In genomic region chr2:207156045-207156444, GRCh38 we compare ENCODE assay signal across 13 cellular contexts. TPM values are rescaled to one million over a fixed set of nuclear protein-coding genes. Genes with fewer than 3 reads are reported as not detected.
DNase-seq lines count a peak whose midpoint lies in the region; ATAC-seq lines count a peak whose summit lies in the region.
"Had no signal": no experiment of that assay in that cellular context is flagged by ENCODE, and none has a peak within 500 bp of the region (broad histone marks: within the 10 kb centered on the region; RNA-seq: fewer than 3 reads in every experiment).

No MANE protein-coding gene starts in this region.

- peaks cover 77% of the 10 kb centered on the region for H3K4me1 Mint-ChIP-seq in activated CD4-positive, alpha-beta T cell treated with anti-CD3 and anti-CD28 coated beads for 36 hours
- H3K4me1 Mint-ChIP-seq in activated CD8-positive, alpha-beta T cell treated with anti-CD3 and anti-CD28 coated beads, Interleukin-2, amount 10 ng/mL, durations not matched to agents 7 days and 5 days (ENCODE audit: low read depth): peaks cover 60% of the 10 kb centered on the region
- H3K4me1 Mint-ChIP-seq in immature natural killer cell: peaks cover 58 to 73% of the 10 kb centered on the region in 2 donors
- H3K4me1 Mint-ChIP-seq in stimulated activated naive CD8-positive, alpha-beta T cell treated with anti-CD3 and anti-CD28 coated beads, Interleukin-15, amount 100 ng/mL, for 72 hours: peaks cover 90% of the 10 kb centered on the region

- CTCF ChIA-PET in activated CD4-positive, alpha-beta T cell treated with anti-CD3 and anti-CD28 coated beads for 36 hours (lab: Charles Lee): interaction anchor here (0.7 to 2.4 kb wide), 9 partner anchors 9 to 1293 kb away, joined by 3 to 13 read pairs (median 4); no protein-coding TSS in a partner anchor
- CTCF ChIA-PET in activated CD8-positive, alpha-beta T cell treated with anti-CD3 and anti-CD28 coated beads, Interleukin-2, amount 10 ng/mL, durations not matched to agents 7 days and 5 days (lab: Charles Lee): interaction anchor here (1.0 to 5.3 kb wide), 8 partner anchors 8 to 356 kb away, joined by 3 to 46 read pairs (median 3); no protein-coding TSS in a partner anchor

- no peak overlapping the region for H3K4me3 Mint-ChIP-seq in activated CD4-positive, alpha-beta T cell treated with anti-CD3 and anti-CD28 coated beads for 36 hours
- H3K4me3 Mint-ChIP-seq in activated CD8-positive, alpha-beta T cell treated with anti-CD3 and anti-CD28 coated beads, Interleukin-2, amount 10 ng/mL, durations not matched to agents 7 days and 5 days: peak overlapping the region; percentile 13
- peak overlapping the region; percentile 70 to 87 (median 72) for H3K4me3 Mint-ChIP-seq in immature natural killer cell
- peak overlapping the region; percentile 40 to 57 for H3K4me3 Mint-ChIP-seq in stimulated activated naive CD8-positive, alpha-beta T cell treated with anti-CD3 and anti-CD28 coated beads, Interleukin-15, amount 100 ng/mL, for 72 hours

- no peaks in the 10 kb centered on the region for H3K27me3 Mint-ChIP-seq in activated CD4-positive, alpha-beta T cell treated with anti-CD3 and anti-CD28 coated beads for 36 hours
- no peaks in the 10 kb centered on the region for H3K27me3 Mint-ChIP-seq in activated CD8-positive, alpha-beta T cell treated with anti-CD3 and anti-CD28 coated beads, Interleukin-2, amount 10 ng/mL, durations not matched to agents 7 days and 5 days (ENCODE audit: low read depth)
- peaks cover 0 to 1% (median 0%) of the 10 kb centered on the region in 3 donors for H3K27me3 Mint-ChIP-seq in immature natural killer cell (ENCODE audit: low read depth in 3 of 3)
- no peaks in the 10 kb centered on the region for H3K27me3 Mint-ChIP-seq in stimulated activated naive CD8-positive, alpha-beta T cell treated with anti-CD3 and anti-CD28 coated beads, Interleukin-15, amount 100 ng/mL, for 72 hours

- peak; percentile 47 for DNase-seq in activated CD4-positive, alpha-beta T cell treated with anti-CD3 and anti-CD28 coated beads for 36 hours
- no peak for DNase-seq in activated CD4-positive, alpha-beta T cell treated with anti-CD3 and anti-CD28 coated beads for 48 hours
- DNase-seq in activated CD8-positive, alpha-beta T cell treated with anti-CD3 and anti-CD28 coated beads, Interleukin-2, amount 10 ng/mL, durations not matched to agents 7 days and 5 days: peak; percentile 27
- DNase-seq in immature natural killer cell: peak; percentile 26 to 38 (median 35)
- peak in 1 of 2 donors; percentile 24 for DNase-seq in stimulated activated naive CD8-positive, alpha-beta T cell treated with anti-CD3 and anti-CD28 coated beads, Interleukin-15, amount 100 ng/mL, for 72 hours
- no peak for DNase-seq in COLO668 (lab: John Stamatoyannopoulos, UW; ENCODE audit: unreplicated experiment)
- no peak for DNase-seq in KG1 (lab: John Stamatoyannopoulos, UW)
- DNase-seq: activated CD4-positive, alpha-beta T cell treated with anti-CD3 and anti-CD28 coated beads, Interleukin-2, amount 50 U/mL, for 4 hours; DMS53; KBM-7; psoas muscle; stimulated activated CD4-positive, alpha-beta T cell treated with anti-CD3 and anti-CD28 coated beads, Interleukin-4, amount 100 ng/mL, for 4 hours had no signal

- H3K27ac Mint-ChIP-seq in activated CD4-positive, alpha-beta T cell treated with anti-CD3 and anti-CD28 coated beads for 36 hours: peak overlapping the region; percentile 30
- H3K27ac Mint-ChIP-seq in activated CD8-positive, alpha-beta T cell treated with anti-CD3 and anti-CD28 coated beads, Interleukin-2, amount 10 ng/mL, durations not matched to agents 7 days and 5 days: peak overlapping the region; percentile 50
- H3K27ac Mint-ChIP-seq in immature natural killer cell: peak overlapping the region; percentile 39 to 86 (median 67)
- no peak overlapping the region for H3K27ac Mint-ChIP-seq in stimulated activated naive CD8-positive, alpha-beta T cell treated with anti-CD3 and anti-CD28 coated beads, Interleukin-15, amount 100 ng/mL, for 72 hours

- peaks cover 6% of the 10 kb centered on the region for H3K36me3 Mint-ChIP-seq in activated CD4-positive, alpha-beta T cell treated with anti-CD3 and anti-CD28 coated beads for 36 hours (ENCODE audit: low read depth)
- peaks cover 28% of the 10 kb centered on the region for H3K36me3 Mint-ChIP-seq in activated CD8-positive, alpha-beta T cell treated with anti-CD3 and anti-CD28 coated beads, Interleukin-2, amount 10 ng/mL, durations not matched to agents 7 days and 5 days (ENCODE audit: low read depth)
- H3K36me3 Mint-ChIP-seq in immature natural killer cell: no peaks in the 10 kb centered on the region

- H3K9me3 Mint-ChIP-seq in activated CD4-positive, alpha-beta T cell treated with anti-CD3 and anti-CD28 coated beads for 36 hours (ENCODE audit: low read depth): no peaks in the 10 kb centered on the region
- H3K9me3 Mint-ChIP-seq in activated CD8-positive, alpha-beta T cell treated with anti-CD3 and anti-CD28 coated beads, Interleukin-2, amount 10 ng/mL, durations not matched to agents 7 days and 5 days (ENCODE audit: insufficient read depth): no peaks in the 10 kb centered on the region
- H3K9me3 Mint-ChIP-seq in immature natural killer cell: no peaks in the 10 kb centered on the region
- H3K9me3 Mint-ChIP-seq in stimulated activated naive CD8-positive, alpha-beta T cell treated with anti-CD3 and anti-CD28 coated beads, Interleukin-15, amount 100 ng/mL, for 72 hours: no peaks in the 10 kb centered on the region

- intact Hi-C loops in activated CD4-positive, alpha-beta T cell treated with anti-CD3 and anti-CD28 coated beads for 36 hours (cut with DNase I, micrococcal nuclease): loop anchor here (1.0 to 5.0 kb wide), 6 partner anchors 13 to 86 kb away; no protein-coding TSS in a partner anchor

- ATAC-seq in activated CD4-positive, alpha-beta T cell treated with anti-CD3 and anti-CD28 coated beads for 36 hours: peak; percentile 47
- ATAC-seq in activated CD8-positive, alpha-beta T cell treated with anti-CD3 and anti-CD28 coated beads, Interleukin-2, amount 10 ng/mL, durations not matched to agents 7 days and 5 days: peak; percentile 75
- peak; percentile 77 for ATAC-seq in stimulated activated naive CD8-positive, alpha-beta T cell treated with anti-CD3 and anti-CD28 coated beads, Interleukin-15, amount 100 ng/mL, for 72 hours
- ATAC-seq in GM19328 (IDR thresholded peaks at IDR 0.05; ENCODE audit: unreplicated experiment): no peak
- ATAC-seq: psoas muscle had no signal

- POLR2A ChIA-PET in activated CD4-positive, alpha-beta T cell treated with anti-CD3 and anti-CD28 coated beads for 36 hours (lab: Charles Lee): interaction anchor here (1.2 to 1.3 kb wide), 3 partner anchors 10 to 33 kb away, joined by 3 to 6 read pairs (median 5); partner anchors contain the start of gene KLF7
- POLR2A ChIA-PET in activated CD8-positive, alpha-beta T cell treated with anti-CD3 and anti-CD28 coated beads, Interleukin-2, amount 10 ng/mL, durations not matched to agents 7 days and 5 days (lab: Charles Lee): interaction anchor here (2.8 to 4.5 kb wide), 2 partner anchors 9 to 13 kb away, joined by 23 to 28 read pairs; partner anchors contain the start of gene KLF7

RNA-seq across cellular contexts. Expression of gene KLF7, which starts 9.7 kb away (rescaled TPM):
- total RNA-seq in activated CD4-positive, alpha-beta T cell treated with anti-CD3 and anti-CD28 coated beads for 36 hours: 10 to 100 TPM; 21.9 to 32.7 TPM
- 10 to 100 TPM; 16.5 to 19.2 TPM for total RNA-seq in activated CD8-positive, alpha-beta T cell treated with anti-CD3 and anti-CD28 coated beads, Interleukin-2, amount 10 ng/mL, durations not matched to agents 7 days and 5 days
- polyA plus RNA-seq in immature natural killer cell: 10 to 100 TPM in 1 of 3 donors, 1 to 10 TPM in 2; 3.5 to 10.2 (median 6.7) TPM

Comparison
In these comparisons a context has a peak if more than half of its experiments do, and no peak if none do; other contexts are left out.
1. DNase-seq: peak in activated CD4-positive, alpha-beta T cell treated with anti-CD3 and anti-CD28 coated beads for 36 hours (single experiment), activated CD8-positive, alpha-beta T cell treated with anti-CD3 and anti-CD28 coated beads, Interleukin-2, amount 10 ng/mL, durations not matched to agents 7 days and 5 days (single experiment) and immature natural killer cell (3 of 3); none in activated CD4-positive, alpha-beta T cell treated with anti-CD3 and anti-CD28 coated beads for 48 hours (single experiment), COLO668 (single experiment) and KG1 (single experiment).
2. H3K27ac Mint-ChIP-seq: peak in activated CD4-positive, alpha-beta T cell treated with anti-CD3 and anti-CD28 coated beads for 36 hours (single experiment), activated CD8-positive, alpha-beta T cell treated with anti-CD3 and anti-CD28 coated beads, Interleukin-2, amount 10 ng/mL, durations not matched to agents 7 days and 5 days (single experiment) and immature natural killer cell (6 of 6); none in stimulated activated naive CD8-positive, alpha-beta T cell treated with anti-CD3 and anti-CD28 coated beads, Interleukin-15, amount 100 ng/mL, for 72 hours (0 of 2).